12 cellular contexts compared by ENCODE assay signal in the genomic region with DNA sequence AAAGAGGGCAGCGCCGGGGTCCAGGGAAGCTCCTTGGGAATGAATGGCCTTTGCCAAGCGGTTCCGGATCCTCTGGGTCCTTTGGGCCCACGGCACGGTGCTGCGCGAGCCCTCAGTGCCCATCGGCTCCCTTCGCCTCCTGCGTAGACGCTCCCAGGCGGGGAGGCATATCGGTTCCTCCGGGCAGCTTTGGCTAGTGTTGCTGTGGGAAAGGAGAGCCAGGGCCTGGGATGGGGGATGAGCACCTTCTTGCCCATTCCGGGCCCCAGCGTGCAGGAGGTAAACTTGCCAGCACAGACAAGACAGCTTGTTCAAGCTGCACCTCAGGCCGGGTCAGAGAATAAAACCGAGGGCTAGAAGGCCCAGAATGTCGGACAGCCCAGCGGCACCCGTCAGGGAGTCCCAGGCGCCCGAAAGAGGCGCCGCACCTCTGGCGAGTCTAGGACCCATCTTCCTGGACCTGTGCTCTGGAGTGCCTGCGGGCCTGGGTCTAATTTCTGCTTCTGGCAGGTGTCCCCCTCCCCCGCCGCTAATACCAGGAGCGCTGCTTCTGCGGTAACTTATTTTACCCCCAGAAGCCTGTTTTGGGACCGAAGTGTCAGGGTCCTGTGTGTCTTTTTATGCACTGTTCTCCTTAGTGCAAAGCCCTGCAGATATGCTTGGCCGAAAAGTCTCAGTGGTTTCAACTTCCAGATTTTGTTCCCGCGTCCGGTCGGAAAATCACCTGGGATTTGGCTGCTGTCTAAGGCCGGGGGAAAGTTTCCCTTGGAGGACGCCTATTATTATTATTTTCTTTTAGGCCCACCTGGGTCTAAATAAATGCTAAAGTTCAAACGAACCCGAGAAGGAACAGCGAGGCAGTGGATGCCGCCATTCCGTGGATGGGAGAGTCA. TPM values are rescaled to one million over a fixed set of nuclear protein-coding genes. Genes with fewer than 3 reads are reported as not detected.
DNase-seq lines count a peak whose midpoint lies in the region; ATAC-seq, FAIRE-seq and TF ChIP-seq lines count a peak whose summit lies in the region.
"Had no signal": no experiment of that assay in that cellular context is flagged by ENCODE, and none has a peak within 500 bp of the region (broad histone marks: within the 10 kb centered on the region; RNA-seq: fewer than 3 reads in every experiment).

No MANE protein-coding gene starts in this region.

- TF ChIP-seq CTCF in Caco-2 (IDR thresholded peaks at IDR 0.05; ENCODE audit: insufficient read depth in 1 of 2, low read depth in 1 of 2, low read length in 1 of 2, severe bottlenecking in 1 of 2, unreplicated experiment in 1 of 2) = no peak
- no peak for TF ChIP-seq CTCF in brain (conservative IDR thresholded peaks at IDR 0.05)
- no peak for TF ChIP-seq CTCF in mesothelial cell of epicardium (IDR thresholded peaks at IDR 0.05; ENCODE audit: unreplicated experiment)

- H3K9me3 ChIP-seq in Caco-2 = no peaks in the 10 kb centered on the region

- no TSS peak for BruUV-seq in Caco-2 (replicated peaks; lab: Mats Ljungman, UMichigan)

- H3K36me3 ChIP-seq in Caco-2 (ENCODE audit: control insufficient read depth, insufficient read depth, low read length) = no peaks in the 10 kb centered on the region
- H3K36me3 ChIP-seq: brain microvascular endothelial cell had no signal

- H3K9me3 Mint-ChIP-seq in Caco-2 (ENCODE audit: unreplicated experiment) (no peaks in the 10 kb centered on the region), brain (peaks cover 0 to 9% (median 0%) of the 10 kb centered on the region in 5 experiments), mesothelial cell of epicardium (no peaks in the 10 kb centered on the region)
- H3K9me3 Mint-ChIP-seq: CD4-positive, CD25-positive, alpha-beta regulatory T cell; stimulated activated memory B cell treated with anti-CD40 and anti-IgM and Interleukin-4, amounts not matched to agents 10 μg/mL and 1 μg/mL and 100 μg/mL, for 72 hours had no signal

- H3K27ac Mint-ChIP-seq in Caco-2 (ENCODE audit: unreplicated experiment) (no peak overlapping the region), brain (no peak overlapping the region), mesothelial cell of epicardium (no peak overlapping the region)
- H3K27ac Mint-ChIP-seq: CD4-positive, CD25-positive, alpha-beta regulatory T cell; stimulated activated memory B cell treated with anti-CD40 and anti-IgM and Interleukin-4, amounts not matched to agents 10 μg/mL and 1 μg/mL and 100 μg/mL, for 72 hours had no signal

- no peaks in the 10 kb centered on the region for H3K27me3 ChIP-seq in Caco-2 (replicated peaks; ENCODE audit: control insufficient read depth, insufficient read depth, low read length)

- H3K4me3 ChIP-seq in Caco-2 (ENCODE audit: low read depth, low read length) = no peak overlapping the region

- peak overlapping the region; percentile 79 for H3K4me3 Mint-ChIP-seq in Caco-2 (ENCODE audit: unreplicated experiment)
- peak overlapping the region; percentile 56 to 78 (median 68) for H3K4me3 Mint-ChIP-seq in brain
- H3K4me3 Mint-ChIP-seq in mesothelial cell of epicardium = peak overlapping the region; percentile 28
- H3K4me3 Mint-ChIP-seq: stimulated activated memory B cell treated with anti-CD40 and anti-IgM and Interleukin-4, amounts not matched to agents 10 μg/mL and 1 μg/mL and 100 μg/mL, for 72 hours had no signal

- peaks cover 11% of the 10 kb centered on the region; the same call in 1 of the 2 replicates for H3K4me1 ChIP-seq in Caco-2

- CTCF ChIA-PET in Caco-2 (lab: Charles Lee) = interaction anchor here (1.0 to 3.3 kb wide), 7 partner anchors 11 to 433 kb away, joined by 3 to 23 read pairs (median 7); no protein-coding TSS in a partner anchor

- intact Hi-C loops in Caco-2 (cut with micrococcal nuclease; ENCODE audit: unreplicated experiment) = loop anchor here (2.0 to 5.0 kb wide), 2 partner anchors 345 to 433 kb away; no protein-coding TSS in a partner anchor

- peaks cover 13% of the 10 kb centered on the region for H3K4me1 Mint-ChIP-seq in Caco-2 (ENCODE audit: low read depth, unreplicated experiment)
- peaks cover 31% of the 10 kb centered on the region for H3K4me1 Mint-ChIP-seq in brain
- H3K4me1 Mint-ChIP-seq in mesothelial cell of epicardium = peaks cover 34% of the 10 kb centered on the region

- H3K36me3 Mint-ChIP-seq in Caco-2 (ENCODE audit: insufficient read depth, unreplicated experiment) = peaks cover 33% of the 10 kb centered on the region
- no peaks in the 10 kb centered on the region for H3K36me3 Mint-ChIP-seq in brain
- peaks cover 3% of the 10 kb centered on the region for H3K36me3 Mint-ChIP-seq in mesothelial cell of epicardium
- H3K36me3 Mint-ChIP-seq: CD4-positive, CD25-positive, alpha-beta regulatory T cell; stimulated activated memory B cell treated with anti-CD40 and anti-IgM and Interleukin-4, amounts not matched to agents 10 μg/mL and 1 μg/mL and 100 μg/mL, for 72 hours had no signal

- peak; percentile 44 for DNase-seq in 8988T
- DNase-seq in Caco-2 = no peak
- no peak for DNase-seq in mesothelial cell of epicardium (ENCODE audit: low spot score in 2 of 2, unreplicated experiment in 2 of 2)
- no peak for DNase-seq in frontal cortex (ENCODE audit: low spot score in 2 of 2)
- no peak for DNase-seq in activated CD4-positive, CD25-positive, alpha-beta regulatory T cell (lab: John Stamatoyannopoulos, UW)
- DNase-seq: brain microvascular endothelial cell; CD4-positive, CD25-positive, alpha-beta regulatory T cell; NCI-H2029 treated with DMSO at 0.1 percent for 48 hours had no signal

- no peak for ATAC-seq in HG03159 (IDR thresholded peaks at IDR 0.05; ENCODE audit: unreplicated experiment)
- ATAC-seq: stimulated activated memory B cell treated with anti-CD40 and anti-IgM and Interleukin-4, amounts not matched to agents 10 μg/mL and 1 μg/mL and 100 μg/mL, for 72 hours had no signal

- no peak for FAIRE-seq in frontal cortex (lab: Jason Lieb, UNC)
- FAIRE-seq: islet of Langerhans had no signal

- POLR2A ChIA-PET in Caco-2 (lab: Charles Lee) = interaction anchor here (0.6 kb wide), 1 partner anchor 48 kb away, joined by 6 read pairs; no protein-coding TSS in a partner anchor

- H3K27me3 Mint-ChIP-seq in Caco-2 (ENCODE audit: insufficient read depth, unreplicated experiment) (no peaks in the 10 kb centered on the region), brain (peaks cover 96% of the 10 kb centered on the region), mesothelial cell of epicardium (ENCODE audit: low read depth) (peaks cover 78% of the 10 kb centered on the region)

RNA-seq across cellular contexts. Expression of a gene that starts 1.7 kb away (rescaled TPM):
- total RNA-seq in Caco-2 (2022) (25.3 and 27.9 TPM in 2 replicates), mesothelial cell of epicardium (9.8 to 10.3 TPM (median 10.2 TPM) in 3 replicates), frontal cortex (2.4 TPM)
- 4.0 TPM for polyA plus RNA-seq in brain (ENCODE audit: insufficient read depth, low read depth, low replicate concordance)
- total RNA-seq: CD4-positive, CD25-positive, alpha-beta regulatory T cell had no signal
- polyA plus RNA-seq: CD4-positive, CD25-positive, alpha-beta regulatory T cell had no signal

Comparison
In these comparisons a context has a peak if more than half of its experiments do, and no peak if none do; other contexts are left out.
1. H3K4me3 Mint-ChIP-seq: peak in every context shown above with its lines; median percentile 79 in Caco-2; 68 in brain; 28 in mesothelial cell of epicardium.